ENCODE assay signal across 30 cellular contexts in the genomic region with DNA sequence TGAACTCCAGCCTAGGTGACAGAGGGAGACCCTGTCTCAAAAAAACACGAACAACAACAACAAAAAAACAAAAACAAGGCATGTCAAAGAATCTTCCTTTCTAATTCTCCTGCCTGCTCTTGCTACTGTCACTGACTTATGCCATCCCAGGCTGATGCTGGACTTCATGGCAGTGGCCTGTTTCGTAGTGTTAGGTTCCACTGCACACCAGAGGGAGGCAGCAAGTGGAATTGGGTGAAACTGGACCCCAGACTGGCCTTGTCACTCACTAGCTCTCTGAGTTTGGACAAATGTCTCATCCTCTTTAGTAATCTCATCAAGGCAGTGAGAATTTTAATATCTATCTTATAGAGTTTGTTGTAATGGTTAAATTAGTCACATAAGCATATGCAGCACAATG. TPM values are rescaled to one million over a fixed set of nuclear protein-coding genes. Genes with fewer than 3 reads are reported as not detected.
"Had no signal": no experiment of that assay in that cellular context is flagged by ENCODE, and none has a peak within 500 bp of the region (broad histone marks: within the 10 kb centered on the region; RNA-seq: fewer than 3 reads in every experiment).

No MANE protein-coding gene starts in this region.

- H3K4me3 ChIP-seq: ascending aorta, cardiac muscle cell had no signal

- H3K36me3 ChIP-seq: ascending aorta, cardiac muscle cell had no signal

- H3K27ac ChIP-seq: ascending aorta, cardiac muscle cell, VCaP had no signal

- H3K4me1 ChIP-seq: ascending aorta had no signal

- ATAC-seq: activated CD8-positive, alpha-beta T cell treated with anti-CD3 and anti-CD28 coated beads for 36 hours; activated naive CD8-positive, alpha-beta T cell treated with anti-CD3 and anti-CD28 coated beads, Interleukin-2, amount 50 U/mL, for 24 hours; activated T-cell treated with anti-CD3 and anti-CD28 coated beads, Interleukin-2, amount 50 U/mL, for 4 hours; activated T-cell treated with anti-CD3 and anti-CD28 coated beads, Interleukin-2, amount 50 U/mL, for 72 hours; activated T-helper 17 cell treated with anti-CD3 and anti-CD28 coated beads, Interleukin-2, amount 50 U/mL, for 72 hours had no signal

- H3K27me3 ChIP-seq: ascending aorta, cardiac muscle cell had no signal

- H3K9me3 ChIP-seq: ascending aorta had no signal

- FAIRE-seq: bronchial epithelial cell, TTC549 had no signal

- DNase-seq: activated B cell treated with CpG ODN at 0.5 μM for 24 hours; activated CD4-positive, alpha-beta memory T cell treated with anti-CD3 and anti-CD28 coated beads for 36 hours; activated CD4-positive, alpha-beta T cell treated with anti-CD3 and anti-CD28 coated beads for 4 hours; activated CD4-positive, alpha-beta T cell treated with anti-CD3 and anti-CD28 coated beads, Interleukin-2, amount 10 ng/mL, durations not matched to agents 24 days and 14 days; activated CD4-positive, alpha-beta T cell treated with anti-CD3 and anti-CD28 coated beads, Interleukin-2, amount 50 U/mL, for 1 hour; activated CD4-positive, alpha-beta T cell treated with anti-CD3 and anti-CD28 coated beads, Interleukin-2, amount 50 U/mL, for 4 hours; activated CD4-positive, CD25-positive, alpha-beta regulatory T cell treated with anti-CD3 and anti-CD28 coated beads, Interleukin-2, amount 50 U/mL, for 72 hours; activated CD8-positive, alpha-beta memory T cell treated with anti-CD3 and anti-CD28 coated beads, Interleukin-2, amount 50 U/mL, for 4 hours; activated CD8-positive, alpha-beta T cell treated with anti-CD3 and anti-CD28 coated beads for 36 hours; activated gamma-delta T cell; activated naive CD4-positive, alpha-beta T cell treated with anti-CD3 and anti-CD28 coated beads, Interleukin-2, amount 10 ng/mL, durations not matched to agents 7 days and 5 days; activated naive CD4-positive, alpha-beta T cell treated with Interleukin-2 at 50 U/mL for 16 hours; activated naive CD8-positive, alpha-beta T cell treated with anti-CD3 and anti-CD28 coated beads, Interleukin-2, amount 10 ng/mL, durations not matched to agents 7 days and 5 days; activated naive CD8-positive, alpha-beta T cell treated with anti-CD3 and anti-CD28 coated beads, Interleukin-2, amount 50 U/mL, for 24 hours; activated T-cell treated with anti-CD3 and anti-CD28 coated beads for 4 hours; activated T-cell treated with anti-CD3 and anti-CD28 coated beads, Interleukin-2, amount 50 U/mL, for 1 hour; activated T-cell treated with anti-CD3 and anti-CD28 coated beads, Interleukin-2, amount 50 U/mL, for 4 hours; activated T-cell treated with anti-CD3 and anti-CD28 coated beads, Interleukin-2, amount 50 U/mL, for 72 hours; amygdala; anterior cingulate cortex; caudate nucleus; cerebellar nuclear complex; T-helper 2 cell; T-helper 9 cell had no signal

RNA-seq across cellular contexts. Expression of a gene that starts 12.9 kb away (rescaled TPM):
- total RNA-seq: ascending aorta, bronchial epithelial cell had no signal
